In genomic region chr11:125568970-125569912, GRCh38 we compare ENCODE assay signal across 8 cellular contexts. TPM values are rescaled to one million over a fixed set of nuclear protein-coding genes. Genes with fewer than 3 reads are reported as not detected.
DNase-seq lines count a peak whose midpoint lies in the region; ATAC-seq and TF ChIP-seq lines count a peak whose summit lies in the region.

EI24 (plus strand) TSS chr11:125569477; CDS start chr11:125572528, 3,051 bp downstream.

- no peaks in the 10 kb centered on the region for H3K27me3 Mint-ChIP-seq in IgD-negative memory B cell

- peak within 1 kb of the TSS; percentile 61 to 94 (median 62) for H3K27ac Mint-ChIP-seq in IgD-negative memory B cell

- H3K36me3 Mint-ChIP-seq in IgD-negative memory B cell = peaks cover 1% of the 10 kb centered on the region

- POLR2A ChIA-PET in PC-3 (lab: Charles Lee; ENCODE audit: unreplicated experiment) = interaction anchor here (0.5 to 1.2 kb wide), 3 partner anchors 46 to 318 kb away, joined by 3 read pairs; partner anchors contain the start of gene HYLS1

- ATAC-seq in GM21529 (IDR thresholded peaks at IDR 0.05; ENCODE audit: unreplicated experiment) (peak; percentile 96), PC-3 (peak; percentile 98)

- H3K36me3 ChIP-seq in PC-3 (ENCODE audit: low read depth, low read length) (peaks cover 13% of the 10 kb centered on the region; the same call in 1 of the 2 replicates), mucosa of stomach (ENCODE audit: control insufficient read depth, insufficient read depth, low read length) (no peaks in the 10 kb centered on the region)

- H3K4me2 ChIP-seq in PC-3 (ENCODE audit: low read length) = peak within 1 kb of the TSS; percentile 82

- H3K4me3 ChIP-seq in PC-3 (ENCODE audit: low read length) (peak within 1 kb of the TSS; percentile 90), mucosa of stomach (ENCODE audit: low read length) (peak within 1 kb of the TSS; percentile 72)

- TF ChIP-seq CTCF in PC-3 (conservative IDR thresholded peaks at IDR 0.05; ENCODE audit: low read depth, low read length) = peak; percentile 59

- H4K20me1 ChIP-seq in PC-3 (ENCODE audit: low read length) = no peaks in the 10 kb centered on the region

- H2AFZ ChIP-seq in PC-3 (ENCODE audit: low read length) = peak within 1 kb of the TSS; percentile 95

- CTCF ChIA-PET in PC-3 (lab: Charles Lee) = interaction anchor here (1.1 kb wide), 1 partner anchor 223 kb away, joined by 4 read pairs; no protein-coding TSS in a partner anchor

- no peaks in the 10 kb centered on the region for H3K9me3 Mint-ChIP-seq in IgD-negative memory B cell

- BruUV-seq in PC-3 (replicated peaks; lab: Mats Ljungman, UMichigan) = no TSS peak

- no peaks in the 10 kb centered on the region for H3K9me2 ChIP-seq in PC-3 (replicated peaks; ENCODE audit: low read length)

- H3K79me2 ChIP-seq in PC-3 (ENCODE audit: low read length) = peaks cover 32% of the 10 kb centered on the region

- H3K4me1 ChIP-seq in PC-3 (ENCODE audit: insufficient read depth, low read length) (peaks cover 14% of the 10 kb centered on the region), mucosa of stomach (ENCODE audit: control insufficient read depth, insufficient read depth, low read length) (peaks cover 12% of the 10 kb centered on the region)

- H3K9me3 ChIP-seq in PC-3 (ENCODE audit: low read length) (no peaks in the 10 kb centered on the region), mucosa of stomach (ENCODE audit: control insufficient read depth, low read length) (no peaks in the 10 kb centered on the region)

- DNase-seq in DMS53 (lab: John Stamatoyannopoulos, UW) (peak; percentile 98), PC-3 (peak; percentile 97), erythroblast (lab: John Stamatoyannopoulos, UW) (peak; percentile 92 to 94)
- DNase-seq in activated T-cell treated with anti-CD3 and anti-CD28 coated beads, Interleukin-2, amount 50 U/mL, for 1 hour = peak; percentile 90
- DNase-seq in stimulated activated CD8-positive, alpha-beta memory T cell treated with anti-CD3 and anti-CD28 coated beads, Interleukin-7, amount 100 ng/mL, for 1 hour (ENCODE audit: low read depth in 2 of 2) = peak; percentile 70 to 74

- peak; percentile 83 for TF ChIP-seq POLR2A in erythroblast (IDR thresholded peaks at IDR 0.05; ENCODE audit: low read length)

- H3F3A ChIP-seq in PC-3 (ENCODE audit: low read length, unreplicated experiment) = no peaks in the 10 kb centered on the region

- peaks cover 14 to 17% (median 16%) of the 10 kb centered on the region in 3 donors for H3K4me1 Mint-ChIP-seq in IgD-negative memory B cell

- peak within 1 kb of the TSS; percentile 88 to 95 (median 94) for H3K4me3 Mint-ChIP-seq in IgD-negative memory B cell

- peak within 1 kb of the TSS; percentile 48 for H3K27ac ChIP-seq in PC-3 (ENCODE audit: low read length)

- intact Hi-C loops in PC-3 (cut with micrococcal nuclease) = loop anchor here (1.0 to 10.0 kb wide), 2 partner anchors 23 to 316 kb away; partner anchors contain the start of genes HYLS1 and STT3A

- H3K9ac ChIP-seq in PC-3 (ENCODE audit: low read length) (peak within 1 kb of the TSS; percentile 97), mucosa of stomach (ENCODE audit: low read length) (peak within 1 kb of the TSS; percentile 91)

- H3K27me3 ChIP-seq in PC-3 (ENCODE audit: low read length) (no peaks in the 10 kb centered on the region), mucosa of stomach (ENCODE audit: control insufficient read depth, insufficient read depth, low read length) (no peaks in the 10 kb centered on the region)

RNA-seq across cellular contexts. Expression of gene EI24, which starts in this region (rescaled TPM):
- polyA plus RNA-seq in IgD-negative memory B cell = 41.8 TPM
- 154 and 166 TPM in 2 replicates for total RNA-seq in PC-3 (2014; rRNA removed)

Comparison
In these comparisons a context has a peak if more than half of its experiments do, and no peak if none do; other contexts are left out.
1. Peak in every context shown above with its lines: DNase-seq, ATAC-seq, H3K4me3 ChIP-seq and H3K27ac ChIP-seq.